1 cellular context compared by ENCODE assay signal in the genomic region with DNA sequence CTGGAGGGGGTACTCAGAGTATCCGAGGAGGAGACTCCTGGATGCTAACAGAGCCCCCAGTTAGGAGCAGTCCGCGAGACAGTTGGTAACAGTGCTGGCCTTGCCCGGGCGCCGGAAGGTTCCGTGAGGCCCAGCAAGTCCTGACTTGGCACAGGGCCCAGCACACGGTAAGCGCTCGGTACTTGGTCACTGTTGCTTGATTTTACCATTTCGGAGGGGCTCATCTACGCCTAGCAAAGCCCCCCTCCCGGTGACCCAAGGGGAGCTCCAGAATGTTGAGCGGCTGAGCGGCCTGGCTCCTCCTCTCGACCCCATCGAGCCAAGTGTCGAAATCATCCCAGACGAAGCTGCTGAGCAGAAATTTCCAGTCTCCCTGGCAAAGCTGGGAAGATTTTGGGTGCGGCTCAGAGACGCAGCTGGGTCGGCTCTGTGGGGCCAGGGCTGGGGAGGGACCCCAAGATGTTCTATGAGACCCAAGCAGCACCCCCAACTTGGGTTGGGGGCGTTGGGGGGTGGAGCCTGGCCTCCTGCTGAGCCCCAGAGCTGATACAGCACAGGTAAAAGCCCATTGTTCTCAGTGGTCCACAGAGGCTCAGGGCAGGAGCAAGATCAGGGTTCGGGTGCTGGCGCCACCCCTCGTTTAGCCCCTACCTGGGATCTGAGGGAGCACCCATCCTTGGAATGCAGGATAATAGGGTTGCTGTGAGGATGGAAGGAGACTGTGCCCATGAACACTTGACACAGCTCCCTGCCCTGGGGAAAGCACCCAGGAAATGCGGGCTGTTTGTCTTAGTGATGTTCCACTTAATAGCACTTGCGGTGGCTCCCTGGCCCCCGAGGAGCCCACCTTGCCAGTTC.
TF ChIP-seq lines count a peak whose summit lies in the region.

No MANE protein-coding gene starts in this region.

TF ChIP-seq in K562, 482 proteins besides CTCF, POLR2A, EP300 and RAD21 (continued from another document and continues in another):
- TF ChIP-seq, protein P1, sequence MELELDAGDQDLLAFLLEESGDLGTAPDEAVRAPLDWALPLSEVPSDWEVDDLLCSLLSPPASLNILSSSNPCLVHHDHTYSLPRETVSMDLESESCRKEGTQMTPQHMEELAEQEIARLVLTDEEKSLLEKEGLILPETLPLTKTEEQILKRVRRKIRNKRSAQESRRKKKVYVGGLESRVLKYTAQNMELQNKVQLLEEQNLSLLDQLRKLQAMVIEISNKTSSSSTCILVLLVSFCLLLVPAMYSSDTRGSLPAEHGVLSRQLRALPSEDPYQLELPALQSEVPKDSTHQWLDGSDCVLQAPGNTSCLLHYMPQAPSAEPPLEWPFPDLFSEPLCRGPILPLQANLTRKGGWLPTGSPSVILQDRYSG (tag; conservative IDR thresholded peaks at IDR 0.05; ENCODE audit: low read depth): peak; percentile 62; the same call in 1 of the 2 replicates
- no peak for TF ChIP-seq ZNF311 (CRISPR knock-in tag; IDR thresholded peaks at IDR 0.05)
- TF ChIP-seq ZNF282 (CRISPR knock-in tag; IDR thresholded peaks at IDR 0.05): no peak
- TF ChIP-seq KDM5B (IDR thresholded peaks at IDR 0.05; ENCODE audit: insufficient replicate concordance, low read depth, low read length): no peak
- TF ChIP-seq MAZ (CRISPR knock-in tag; conservative IDR thresholded peaks at IDR 0.05 in 1 of 2, IDR thresholded peaks at IDR 0.05 in 1 of 2): no peak
- TF ChIP-seq CREB3L1 (IDR thresholded peaks at IDR 0.05; ENCODE audit: borderline replicate concordance, low read depth): no peak
- no peak for TF ChIP-seq PRMT5 (CRISPR knock-in tag; IDR thresholded peaks at IDR 0.05)
- no peak for TF ChIP-seq TAL1 (IDR thresholded peaks at IDR 0.05)
- TF ChIP-seq NFE2L1 (tag; IDR thresholded peaks at IDR 0.05; ENCODE audit: borderline replicate concordance, low read depth): no peak
- TF ChIP-seq ZNF263 (CRISPR knock-in tag; IDR thresholded peaks at IDR 0.05; ENCODE audit: borderline replicate concordance): no peak
- TF ChIP-seq ZNF583 (CRISPR knock-in tag; IDR thresholded peaks at IDR 0.05): 0 out of 2 replicates have a peak, but pooled peaks have one; percentile 2
- no peak for TF ChIP-seq PYGO2 (tag; IDR thresholded peaks at IDR 0.05)
- TF ChIP-seq YBX1 (IDR thresholded peaks at IDR 0.05): no peak
- TF ChIP-seq ZNF695 (CRISPR knock-in tag; IDR thresholded peaks at IDR 0.05): no peak
- TF ChIP-seq DPF2 (IDR thresholded peaks at IDR 0.05): no peak
- TF ChIP-seq ASH1L (IDR thresholded peaks at IDR 0.05; ENCODE audit: borderline replicate concordance, low read depth, partially characterized antibody): no peak
- TF ChIP-seq EGR1 (conservative IDR thresholded peaks at IDR 0.05): no peak
- TF ChIP-seq FOSL1 (tag; conservative IDR thresholded peaks at IDR 0.05): no peak; the same call in 1 of the 2 replicates
- no peak for TF ChIP-seq ZC3H4 (CRISPR knock-in tag; IDR thresholded peaks at IDR 0.05; ENCODE audit: borderline replicate concordance)
- no peak for TF ChIP-seq NR4A1 (CRISPR knock-in tag; IDR thresholded peaks at IDR 0.05)
- 0 out of 2 replicates have a peak, but pooled peaks have one; percentile 19 for TF ChIP-seq NR4A1 (tag; IDR thresholded peaks at IDR 0.05)
- TF ChIP-seq NONO (IDR thresholded peaks at IDR 0.05; ENCODE audit: low read depth in 2 of 2, low read length in 1 of 2): no peak
- no peak for TF ChIP-seq CSDE1 (IDR thresholded peaks at IDR 0.05)
- no peak for TF ChIP-seq CCNT2 (IDR thresholded peaks at IDR 0.05; ENCODE audit: borderline replicate concordance, extremely low read depth, insufficient read length, low read depth, low read length)
- TF ChIP-seq NFIC (IDR thresholded peaks at IDR 0.05): peak; percentile 92
- TF ChIP-seq, protein P2, sequence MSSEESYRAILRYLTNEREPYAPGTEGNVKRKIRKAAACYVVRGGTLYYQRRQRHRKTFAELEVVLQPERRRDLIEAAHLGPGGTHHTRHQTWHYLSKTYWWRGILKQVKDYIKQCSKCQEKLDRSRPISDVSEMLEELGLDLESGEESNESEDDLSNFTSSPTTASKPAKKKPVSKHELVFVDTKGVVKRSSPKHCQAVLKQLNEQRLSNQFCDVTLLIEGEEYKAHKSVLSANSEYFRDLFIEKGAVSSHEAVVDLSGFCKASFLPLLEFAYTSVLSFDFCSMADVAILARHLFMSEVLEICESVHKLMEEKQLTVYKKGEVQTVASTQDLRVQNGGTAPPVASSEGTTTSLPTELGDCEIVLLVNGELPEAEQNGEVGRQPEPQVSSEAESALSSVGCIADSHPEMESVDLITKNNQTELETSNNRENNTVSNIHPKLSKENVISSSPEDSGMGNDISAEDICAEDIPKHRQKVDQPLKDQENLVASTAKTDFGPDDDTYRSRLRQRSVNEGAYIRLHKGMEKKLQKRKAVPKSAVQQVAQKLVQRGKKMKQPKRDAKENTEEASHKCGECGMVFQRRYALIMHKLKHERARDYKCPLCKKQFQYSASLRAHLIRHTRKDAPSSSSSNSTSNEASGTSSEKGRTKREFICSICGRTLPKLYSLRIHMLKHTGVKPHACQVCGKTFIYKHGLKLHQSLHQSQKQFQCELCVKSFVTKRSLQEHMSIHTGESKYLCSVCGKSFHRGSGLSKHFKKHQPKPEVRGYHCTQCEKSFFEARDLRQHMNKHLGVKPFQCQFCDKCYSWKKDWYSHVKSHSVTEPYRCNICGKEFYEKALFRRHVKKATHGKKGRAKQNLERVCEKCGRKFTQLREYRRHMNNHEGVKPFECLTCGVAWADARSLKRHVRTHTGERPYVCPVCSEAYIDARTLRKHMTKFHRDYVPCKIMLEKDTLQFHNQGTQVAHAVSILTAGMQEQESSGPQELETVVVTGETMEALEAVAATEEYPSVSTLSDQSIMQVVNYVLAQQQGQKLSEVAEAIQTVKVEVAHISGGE (CRISPR knock-in tag; IDR thresholded peaks at IDR 0.05): no peak
- TF ChIP-seq PRPF4 (IDR thresholded peaks at IDR 0.05; ENCODE audit: insufficient read depth, low read depth, low read length, poor library complexity, severe bottlenecking): no peak
- TF ChIP-seq ATF1 (CRISPR knock-in tag; IDR thresholded peaks at IDR 0.05): no peak
- TF ChIP-seq ATF1 (tag; IDR thresholded peaks at IDR 0.05): peak; percentile 32; the same call in 1 of the 2 replicates
- TF ChIP-seq GATAD2B (IDR thresholded peaks at IDR 0.05; ENCODE audit: borderline replicate concordance): no peak
- no peak for TF ChIP-seq ELK1 (CRISPR knock-in tag; IDR thresholded peaks at IDR 0.05)
- TF ChIP-seq, protein P3, sequence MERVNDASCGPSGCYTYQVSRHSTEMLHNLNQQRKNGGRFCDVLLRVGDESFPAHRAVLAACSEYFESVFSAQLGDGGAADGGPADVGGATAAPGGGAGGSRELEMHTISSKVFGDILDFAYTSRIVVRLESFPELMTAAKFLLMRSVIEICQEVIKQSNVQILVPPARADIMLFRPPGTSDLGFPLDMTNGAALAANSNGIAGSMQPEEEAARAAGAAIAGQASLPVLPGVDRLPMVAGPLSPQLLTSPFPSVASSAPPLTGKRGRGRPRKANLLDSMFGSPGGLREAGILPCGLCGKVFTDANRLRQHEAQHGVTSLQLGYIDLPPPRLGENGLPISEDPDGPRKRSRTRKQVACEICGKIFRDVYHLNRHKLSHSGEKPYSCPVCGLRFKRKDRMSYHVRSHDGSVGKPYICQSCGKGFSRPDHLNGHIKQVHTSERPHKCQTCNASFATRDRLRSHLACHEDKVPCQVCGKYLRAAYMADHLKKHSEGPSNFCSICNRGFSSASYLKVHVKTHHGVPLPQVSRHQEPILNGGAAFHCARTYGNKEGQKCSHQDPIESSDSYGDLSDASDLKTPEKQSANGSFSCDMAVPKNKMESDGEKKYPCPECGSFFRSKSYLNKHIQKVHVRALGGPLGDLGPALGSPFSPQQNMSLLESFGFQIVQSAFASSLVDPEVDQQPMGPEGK (CRISPR knock-in tag; IDR thresholded peaks at IDR 0.05; ENCODE audit: borderline replicate concordance): no peak
- TF ChIP-seq KDM1A (IDR thresholded peaks at IDR 0.05): no peak
- TF ChIP-seq MXD1 (CRISPR knock-in tag; IDR thresholded peaks at IDR 0.05; ENCODE audit: borderline replicate concordance, poor library complexity, severe bottlenecking): no peak
- no peak for TF ChIP-seq ZEB2 (IDR thresholded peaks at IDR 0.05)
- TF ChIP-seq NFIX (CRISPR knock-in tag; IDR thresholded peaks at IDR 0.05; ENCODE audit: low read depth): no peak
- TF ChIP-seq POLR2B (IDR thresholded peaks at IDR 0.05; ENCODE audit: low read depth, partially characterized antibody): no peak
- no peak for TF ChIP-seq HLTF (IDR thresholded peaks at IDR 0.05)
- no peak for TF ChIP-seq KLF1 (tag; IDR thresholded peaks at IDR 0.05)
- TF ChIP-seq ZNF384 (IDR thresholded peaks at IDR 0.05; ENCODE audit: low read depth, low read length): no peak
- TF ChIP-seq MITF (IDR thresholded peaks at IDR 0.05): no peak
- TF ChIP-seq SMARCB1 (IDR thresholded peaks at IDR 0.05; ENCODE audit: insufficient read length, low read depth): no peak
- no peak for TF ChIP-seq KLF13 (tag; IDR thresholded peaks at IDR 0.05; ENCODE audit: borderline replicate concordance, low read depth)
- TF ChIP-seq ZNF174 (CRISPR knock-in tag; IDR thresholded peaks at IDR 0.05): no peak
- peak; percentile 79; the same call in 1 of the 2 replicates for TF ChIP-seq ZFX (CRISPR knock-in tag; IDR thresholded peaks at IDR 0.05)
- no peak for TF ChIP-seq PHTF2 (CRISPR knock-in tag; IDR thresholded peaks at IDR 0.05)
- no peak for TF ChIP-seq GTF3C2 (IDR thresholded peaks at IDR 0.05; ENCODE audit: borderline replicate concordance, extremely low read depth, insufficient read length)
- TF ChIP-seq MEF2D (tag; conservative IDR thresholded peaks at IDR 0.05; ENCODE audit: low read depth): no peak
- TF ChIP-seq, protein P4, sequence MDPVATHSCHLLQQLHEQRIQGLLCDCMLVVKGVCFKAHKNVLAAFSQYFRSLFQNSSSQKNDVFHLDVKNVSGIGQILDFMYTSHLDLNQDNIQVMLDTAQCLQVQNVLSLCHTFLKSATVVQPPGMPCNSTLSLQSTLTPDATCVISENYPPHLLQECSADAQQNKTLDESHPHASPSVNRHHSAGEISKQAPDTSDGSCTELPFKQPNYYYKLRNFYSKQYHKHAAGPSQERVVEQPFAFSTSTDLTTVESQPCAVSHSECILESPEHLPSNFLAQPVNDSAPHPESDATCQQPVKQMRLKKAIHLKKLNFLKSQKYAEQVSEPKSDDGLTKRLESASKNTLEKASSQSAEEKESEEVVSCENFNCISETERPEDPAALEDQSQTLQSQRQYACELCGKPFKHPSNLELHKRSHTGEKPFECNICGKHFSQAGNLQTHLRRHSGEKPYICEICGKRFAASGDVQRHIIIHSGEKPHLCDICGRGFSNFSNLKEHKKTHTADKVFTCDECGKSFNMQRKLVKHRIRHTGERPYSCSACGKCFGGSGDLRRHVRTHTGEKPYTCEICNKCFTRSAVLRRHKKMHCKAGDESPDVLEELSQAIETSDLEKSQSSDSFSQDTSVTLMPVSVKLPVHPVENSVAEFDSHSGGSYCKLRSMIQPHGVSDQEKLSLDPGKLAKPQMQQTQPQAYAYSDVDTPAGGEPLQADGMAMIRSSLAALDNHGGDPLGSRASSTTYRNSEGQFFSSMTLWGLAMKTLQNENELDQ (CRISPR knock-in tag; IDR thresholded peaks at IDR 0.05; ENCODE audit: borderline replicate concordance): no peak
